26 cellular contexts compared by ENCODE assay signal in the genomic region with DNA sequence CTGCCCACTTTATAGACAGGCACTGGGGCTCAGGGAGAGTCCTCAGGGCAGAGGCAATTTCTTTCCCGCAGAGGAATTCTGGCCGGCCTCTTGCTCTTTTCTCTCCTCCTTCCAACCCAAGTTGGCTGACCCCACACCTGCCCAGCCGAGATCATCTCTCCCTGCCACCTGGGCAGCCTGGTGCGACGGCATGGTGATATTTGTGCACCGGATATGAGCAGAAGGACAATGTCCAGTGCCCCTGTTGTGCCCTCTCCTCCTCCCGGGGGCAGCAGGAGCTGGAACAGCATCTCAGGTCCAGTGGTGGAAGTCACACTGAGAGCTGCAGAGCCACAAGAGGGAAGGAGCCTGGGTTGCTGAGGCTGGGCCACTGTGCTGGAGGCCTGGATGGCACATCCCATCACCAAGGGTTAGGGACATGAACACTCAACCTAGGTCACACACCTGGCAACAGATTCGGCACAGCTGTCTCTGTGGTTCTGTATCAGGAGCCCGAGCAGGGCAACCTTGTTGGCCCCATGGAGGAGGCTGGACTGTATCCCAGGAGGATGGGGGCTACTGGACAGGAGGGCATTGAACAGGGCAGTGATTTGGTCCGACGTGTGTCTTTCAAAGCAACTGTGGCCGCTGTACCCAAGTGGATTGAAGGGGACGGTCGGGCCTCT. TPM values are rescaled to one million over a fixed set of nuclear protein-coding genes. Genes with fewer than 3 reads are reported as not detected.
DNase-seq lines count a peak whose midpoint lies in the region; ATAC-seq and TF ChIP-seq lines count a peak whose summit lies in the region.
"Had no signal": no experiment of that assay in that cellular context is flagged by ENCODE, and none has a peak within 500 bp of the region (broad histone marks: within the 10 kb centered on the region; RNA-seq: fewer than 3 reads in every experiment).

No MANE protein-coding gene starts in this region.

- DNase-seq in right atrium auricular region (ENCODE audit: low spot score) (peak; percentile 40), heart right ventricle (no peak), aorta (peak; percentile 13 to 56)
- peak; percentile 32 for DNase-seq in natural killer cell treated with Interleukin-12 subunit alpha and Interleukin-12 subunit beta and Interleukin-15 and Interleukin-18, amount 100 ng/mL, for 72 hours (ENCODE audit: low spot score)
- no peak for DNase-seq in activated T-helper 2 cell treated with anti-CD3 and anti-CD28 coated beads, Interferon-gamma antibody, Interleukin-2, Interleukin-4, amounts not matched to agents 10 μg/mL and 5 μg/mL and 100 μg/mL, durations not matched to agents 14 hours and 24 hours and 36 hours (ENCODE audit: low spot score)
- DNase-seq: CD4-positive, CD25-positive, alpha-beta regulatory T cell; cortex of kidney; DMS 273 treated with DMSO at 0.1 percent for 48 hours; IMR-90; mesenchymal stem cell; naive B cell; NCI-H1092 treated with DMSO at 0.1 percent for 48 hours; NCI-H2029 treated with DMSO at 0.1 percent for 48 hours; NCI-H2227 treated with DMSO at 0.1 percent for 48 hours; NCI-H69; SK-N-SH; stimulated activated CD4-positive, alpha-beta T cell treated with anti-CD3 and anti-CD28 coated beads, Interleukin-4, amount 100 ng/mL, for 4 hours; stimulated activated naive CD8-positive, alpha-beta T cell treated with anti-CD3 and anti-CD28 coated beads, Interleukin-15, Interleukin-2, amounts not matched to agents 100 U/mL and 50 U/mL, for 24 hours; thyroid gland had no signal

- H3K4me1 ChIP-seq in right atrium auricular region (no peaks in the 10 kb centered on the region), heart right ventricle (no peaks in the 10 kb centered on the region), aorta (ENCODE audit: control insufficient read depth in 1 of 2, insufficient read depth in 2 of 2, low read length in 2 of 2) (no peaks in the 10 kb centered on the region)
- H3K4me1 ChIP-seq: gastroesophageal sphincter, thyroid gland had no signal

- H3K27me3 ChIP-seq in right atrium auricular region (no peaks in the 10 kb centered on the region), heart right ventricle (peaks cover 0 to 58% (median 14%) of the 10 kb centered on the region in 7 donors), aorta (ENCODE audit: control insufficient read depth in 1 of 2, insufficient read depth in 2 of 2, low read length in 1 of 2) (no peaks in the 10 kb centered on the region)
- H3K27me3 ChIP-seq: thyroid gland had no signal

- H3K27me3 Mint-ChIP-seq in natural killer cell treated with Interleukin-12 subunit alpha and Interleukin-12 subunit beta and Interleukin-15 and Interleukin-18, amount 100 ng/mL, for 72 hours: peaks cover 0 to 10% of the 10 kb centered on the region in 2 donors
- no peaks in the 10 kb centered on the region for H3K27me3 Mint-ChIP-seq in activated T-helper 2 cell treated with anti-CD3 and anti-CD28 coated beads, Interferon-gamma antibody, Interleukin-2, Interleukin-4, amounts not matched to agents 10 μg/mL and 5 μg/mL and 100 μg/mL, durations not matched to agents 14 hours and 24 hours and 36 hours (ENCODE audit: low read depth)
- H3K27me3 Mint-ChIP-seq: CD4-positive, CD25-positive, alpha-beta regulatory T cell had no signal

- ATAC-seq in heart right ventricle (no peak), aorta (ENCODE audit: low FRiP score) (no peak), GM18517 (IDR thresholded peaks at IDR 0.05; ENCODE audit: unreplicated experiment) (no peak), HG02642 (IDR thresholded peaks at IDR 0.05; ENCODE audit: poor library complexity, unreplicated experiment) (no peak)
- ATAC-seq in natural killer cell treated with Interleukin-12 subunit alpha and Interleukin-12 subunit beta and Interleukin-15 and Interleukin-18, amount 100 ng/mL, for 72 hours: no peak
- ATAC-seq: gastroesophageal sphincter; stimulated activated naive CD8-positive, alpha-beta T cell treated with anti-CD3 and anti-CD28 coated beads, Interleukin-15, Interleukin-2, amounts not matched to agents 100 U/mL and 50 U/mL, for 24 hours; T-helper 17 cell had no signal

- peaks cover 0 to 8% of the 10 kb centered on the region in 2 donors for H3K9me3 ChIP-seq in right atrium auricular region
- peaks cover 0 to 8% (median 0%) of the 10 kb centered on the region in 11 donors for H3K9me3 ChIP-seq in heart right ventricle
- no peaks in the 10 kb centered on the region for H3K9me3 ChIP-seq in aorta (ENCODE audit: control insufficient read depth, low read length)
- H3K9me3 ChIP-seq: SK-N-SH, thyroid gland had no signal

- WGBS in heart right ventricle, 2 donors: 92 to 96% methylated on average over 14 of the region's 14 CpGs
- WGBS in aorta, 2 donors: 92 to 93% methylated on average over 14 of the region's 14 CpGs

- TF ChIP-seq CTCF in right atrium auricular region (IDR thresholded peaks at IDR 0.05) (no peak), heart right ventricle (IDR thresholded peaks at IDR 0.05) (no peak)

- no peak overlapping the region for H3K27ac Mint-ChIP-seq in natural killer cell treated with Interleukin-12 subunit alpha and Interleukin-12 subunit beta and Interleukin-15 and Interleukin-18, amount 100 ng/mL, for 72 hours
- no peak overlapping the region for H3K27ac Mint-ChIP-seq in activated T-helper 2 cell treated with anti-CD3 and anti-CD28 coated beads, Interferon-gamma antibody, Interleukin-2, Interleukin-4, amounts not matched to agents 10 μg/mL and 5 μg/mL and 100 μg/mL, durations not matched to agents 14 hours and 24 hours and 36 hours
- H3K27ac Mint-ChIP-seq: CD4-positive, CD25-positive, alpha-beta regulatory T cell; naive B cell; T-helper 17 cell had no signal

- no peaks in the 10 kb centered on the region for H3K9me3 Mint-ChIP-seq in natural killer cell treated with Interleukin-12 subunit alpha and Interleukin-12 subunit beta and Interleukin-15 and Interleukin-18, amount 100 ng/mL, for 72 hours
- H3K9me3 Mint-ChIP-seq in activated T-helper 2 cell treated with anti-CD3 and anti-CD28 coated beads, Interferon-gamma antibody, Interleukin-2, Interleukin-4, amounts not matched to agents 10 μg/mL and 5 μg/mL and 100 μg/mL, durations not matched to agents 14 hours and 24 hours and 36 hours: no peaks in the 10 kb centered on the region

- H3K4me3 ChIP-seq in right atrium auricular region (no peak overlapping the region), heart right ventricle (no peak overlapping the region), aorta (ENCODE audit: low read length in 2 of 2) (no peak overlapping the region)
- H3K4me3 ChIP-seq: gastroesophageal sphincter, thyroid gland had no signal

- H3K36me3 Mint-ChIP-seq in natural killer cell treated with Interleukin-12 subunit alpha and Interleukin-12 subunit beta and Interleukin-15 and Interleukin-18, amount 100 ng/mL, for 72 hours: no peaks in the 10 kb centered on the region
- H3K36me3 Mint-ChIP-seq in activated T-helper 2 cell treated with anti-CD3 and anti-CD28 coated beads, Interferon-gamma antibody, Interleukin-2, Interleukin-4, amounts not matched to agents 10 μg/mL and 5 μg/mL and 100 μg/mL, durations not matched to agents 14 hours and 24 hours and 36 hours (ENCODE audit: low read depth): no peaks in the 10 kb centered on the region
- H3K36me3 Mint-ChIP-seq: CD4-positive, CD25-positive, alpha-beta regulatory T cell; naive B cell had no signal

- H3K4me1 Mint-ChIP-seq in natural killer cell treated with Interleukin-12 subunit alpha and Interleukin-12 subunit beta and Interleukin-15 and Interleukin-18, amount 100 ng/mL, for 72 hours (ENCODE audit: low read depth in 2 of 2): no peaks in the 10 kb centered on the region
- H3K4me1 Mint-ChIP-seq in activated T-helper 2 cell treated with anti-CD3 and anti-CD28 coated beads, Interferon-gamma antibody, Interleukin-2, Interleukin-4, amounts not matched to agents 10 μg/mL and 5 μg/mL and 100 μg/mL, durations not matched to agents 14 hours and 24 hours and 36 hours (ENCODE audit: low read depth): no peaks in the 10 kb centered on the region
- H3K4me1 Mint-ChIP-seq: CD4-positive, CD25-positive, alpha-beta regulatory T cell; naive B cell had no signal

- H3K36me3 ChIP-seq in right atrium auricular region: no peaks in the 10 kb centered on the region
- H3K36me3 ChIP-seq in heart right ventricle: no peaks in the 10 kb centered on the region
- no peaks in the 10 kb centered on the region for H3K36me3 ChIP-seq in aorta (ENCODE audit: control insufficient read depth in 1 of 2, insufficient read depth in 2 of 2, low read length in 1 of 2)
- H3K36me3 ChIP-seq: gastroesophageal sphincter, thyroid gland had no signal

- H3K4me3 Mint-ChIP-seq in natural killer cell treated with Interleukin-12 subunit alpha and Interleukin-12 subunit beta and Interleukin-15 and Interleukin-18, amount 100 ng/mL, for 72 hours: no peak overlapping the region
- no peak overlapping the region for H3K4me3 Mint-ChIP-seq in activated T-helper 2 cell treated with anti-CD3 and anti-CD28 coated beads, Interferon-gamma antibody, Interleukin-2, Interleukin-4, amounts not matched to agents 10 μg/mL and 5 μg/mL and 100 μg/mL, durations not matched to agents 14 hours and 24 hours and 36 hours (ENCODE audit: low read depth)
- H3K4me3 Mint-ChIP-seq: CD4-positive, CD25-positive, alpha-beta regulatory T cell; naive B cell; T-helper 17 cell had no signal

- intact Hi-C loops in heart right ventricle (cut with DNase I) (no loop called here), aorta (cut with DNase I) (no loop called here)
- intact Hi-C loops in activated T-helper 2 cell treated with anti-CD3 and anti-CD28 coated beads, Interferon-gamma antibody, Interleukin-2, Interleukin-4, amounts not matched to agents 10 μg/mL and 5 μg/mL and 100 μg/mL, durations not matched to agents 14 hours and 24 hours and 36 hours (cut with micrococcal nuclease): no loop called here

- H3K27ac ChIP-seq in right atrium auricular region (no peak overlapping the region), heart right ventricle (no peak overlapping the region), cingulate gyrus (ENCODE audit: low read depth, low read length) (peak overlapping the region; percentile 29), aorta (ENCODE audit: low read depth in 1 of 2, low read length in 2 of 2) (no peak overlapping the region)
- H3K27ac ChIP-seq: gastroesophageal sphincter, HL-60, RWPE1, thyroid gland had no signal

RNA-seq across cellular contexts. Expression of a gene that starts 57.7 kb away (rescaled TPM):
- total RNA-seq in right atrium auricular region (under 1 TPM in 1 of 2 donors, not detected in 1; 0.55 TPM), heart right ventricle (under 1 TPM in 2 of 10 donors, not detected in 8; 0.21 to 0.33 TPM), aorta (1 to 10 TPM; 3.9 to 5.8 TPM)
- polyA plus RNA-seq in heart right ventricle (under 1 TPM; 0.15 to 0.28 TPM), aorta (under 1 TPM; 0.05 to 0.13 TPM)
- total RNA-seq in natural killer cell treated with Interleukin-12 subunit alpha and Interleukin-12 subunit beta and Interleukin-15 and Interleukin-18, amount 100 ng/mL, for 72 hours: not detected
- not detected in 2 replicates for total RNA-seq in activated T-helper 2 cell treated with anti-CD3 and anti-CD28 coated beads, Interferon-gamma antibody, Interleukin-2, Interleukin-4, amounts not matched to agents 10 μg/mL and 5 μg/mL and 100 μg/mL, durations not matched to agents 14 hours and 24 hours and 36 hours
- total RNA-seq: CD4-positive, CD25-positive, alpha-beta regulatory T cell; IMR-90; T-helper 17 cell had no signal
- polyA plus RNA-seq: CD4-positive, CD25-positive, alpha-beta regulatory T cell; IMR-90; SK-N-SH had no signal

Comparison
In these comparisons a context has a peak if more than half of its experiments do, and no peak if none do; other contexts are left out.
1. DNase-seq: peak in right atrium auricular region (single experiment), natural killer cell treated with Interleukin-12 subunit alpha and Interleukin-12 subunit beta and Interleukin-15 and Interleukin-18, amount 100 ng/mL, for 72 hours (single experiment) and aorta (2 of 2); none in heart right ventricle (0 of 2) and activated T-helper 2 cell treated with anti-CD3 and anti-CD28 coated beads, Interferon-gamma antibody, Interleukin-2, Interleukin-4, amounts not matched to agents 10 μg/mL and 5 μg/mL and 100 μg/mL, durations not matched to agents 14 hours and 24 hours and 36 hours (single experiment).